2 cellular contexts compared by ENCODE assay signal in the genomic region with DNA sequence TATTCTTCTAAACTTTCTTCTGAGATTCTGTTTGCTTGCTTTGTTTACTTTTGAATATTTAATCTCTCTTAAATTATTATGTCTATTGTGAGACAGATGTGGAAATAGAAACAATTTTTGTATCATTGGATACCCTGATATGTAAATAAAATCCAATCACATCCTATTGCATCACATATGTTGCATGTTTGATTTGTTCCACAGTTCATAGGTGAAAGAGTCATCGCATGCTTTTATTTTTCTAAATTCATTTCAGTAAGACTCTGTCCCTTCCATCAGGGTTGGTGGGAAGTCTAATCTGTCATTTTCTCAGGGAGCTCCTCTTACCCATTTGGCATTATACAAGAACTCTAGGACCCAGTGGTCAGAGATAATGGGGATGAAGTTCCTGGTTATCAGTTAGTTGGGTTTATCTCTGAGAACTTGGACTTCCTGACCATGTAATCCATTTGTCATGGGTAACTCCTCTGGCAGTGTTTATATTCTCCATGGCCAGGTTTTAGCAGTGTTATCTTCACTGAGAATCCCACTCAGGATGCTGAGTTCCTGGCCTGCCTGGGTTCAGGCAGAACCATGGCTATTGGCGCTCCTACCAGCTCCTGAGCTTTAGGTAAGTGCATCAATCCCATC.
TF ChIP-seq lines count a peak whose summit lies in the region.

No MANE protein-coding gene starts in this region.

TF ChIP-seq in K562, 482 proteins besides CTCF, POLR2A, EP300 and RAD21 (continues in another document):
- no peak for TF ChIP-seq ELF2 (CRISPR knock-in tag; IDR thresholded peaks at IDR 0.05)
- no peak for TF ChIP-seq SMC3 (conservative IDR thresholded peaks at IDR 0.05; ENCODE audit: insufficient read depth, low read depth, low read length)
- TF ChIP-seq PURB (CRISPR knock-in tag; IDR thresholded peaks at IDR 0.05; ENCODE audit: low read depth) = no peak
- no peak for TF ChIP-seq ZC3H11A (IDR thresholded peaks at IDR 0.05; ENCODE audit: low read depth, low read length)
- TF ChIP-seq, protein P1, sequence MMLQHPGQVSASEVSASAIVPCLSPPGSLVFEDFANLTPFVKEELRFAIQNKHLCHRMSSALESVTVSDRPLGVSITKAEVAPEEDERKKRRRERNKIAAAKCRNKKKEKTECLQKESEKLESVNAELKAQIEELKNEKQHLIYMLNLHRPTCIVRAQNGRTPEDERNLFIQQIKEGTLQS (IDR thresholded peaks at IDR 0.05) = peak; percentile 66
- TF ChIP-seq, protein P1 (CRISPR knock-in tag; conservative IDR thresholded peaks at IDR 0.05) = no peak
- TF ChIP-seq NFE2 (IDR thresholded peaks at IDR 0.05; ENCODE audit: low read depth) = no peak
- TF ChIP-seq SOX6 (IDR thresholded peaks at IDR 0.05) = peak; percentile 22; the same call in 1 of the 2 replicates
- TF ChIP-seq HDAC3 (IDR thresholded peaks at IDR 0.05; ENCODE audit: borderline replicate concordance, partially characterized antibody) = no peak
- no peak for TF ChIP-seq ZKSCAN1 (IDR thresholded peaks at IDR 0.05; ENCODE audit: low read depth, low read length)
- no peak for TF ChIP-seq ZFPM2 (CRISPR knock-in tag; IDR thresholded peaks at IDR 0.05)
- no peak for TF ChIP-seq ZNF707 (CRISPR knock-in tag; conservative IDR thresholded peaks at IDR 0.05)
- TF ChIP-seq NCOR1 (IDR thresholded peaks at IDR 0.05) = peak; percentile 48; the same call in 1 of the 2 replicates
- TF ChIP-seq TBL1XR1 (IDR thresholded peaks at IDR 0.05; ENCODE audit: low read length in 2 of 2) = peak in 1 of 2 experiments; percentile 17; a peak in 1 of 4 replicates
- peak; percentile 32; the same call in 1 of the 2 replicates for TF ChIP-seq TOE1 (IDR thresholded peaks at IDR 0.05; ENCODE audit: borderline replicate concordance)
- TF ChIP-seq TOE1 (CRISPR knock-in tag; IDR thresholded peaks at IDR 0.05; ENCODE audit: borderline replicate concordance, low read depth) = no peak
- no peak for TF ChIP-seq GABPB1 (CRISPR knock-in tag; IDR thresholded peaks at IDR 0.05)
- TF ChIP-seq, protein P2, sequence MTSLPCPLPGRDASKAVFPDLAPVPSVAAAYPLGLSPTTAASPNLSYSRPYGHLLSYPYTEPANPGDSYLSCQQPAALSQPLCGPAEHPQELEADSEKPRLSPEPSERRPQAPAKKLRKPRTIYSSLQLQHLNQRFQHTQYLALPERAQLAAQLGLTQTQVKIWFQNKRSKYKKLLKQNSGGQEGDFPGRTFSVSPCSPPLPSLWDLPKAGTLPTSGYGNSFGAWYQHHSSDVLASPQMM (CRISPR knock-in tag; IDR thresholded peaks at IDR 0.05) = no peak
- no peak for TF ChIP-seq PML (IDR thresholded peaks at IDR 0.05; ENCODE audit: low read length)
- TF ChIP-seq NEUROD1 (IDR thresholded peaks at IDR 0.05; ENCODE audit: borderline replicate concordance, low read depth, low read length, partially characterized antibody) = no peak
- peak; percentile 37; the same call in 1 of the 2 replicates for TF ChIP-seq DPF2 (IDR thresholded peaks at IDR 0.05)
- no peak for TF ChIP-seq FOXM1 (IDR thresholded peaks at IDR 0.05; ENCODE audit: low read depth)
- no peak for TF ChIP-seq FOXM1 (CRISPR knock-in tag; IDR thresholded peaks at IDR 0.05; ENCODE audit: low read depth)
- TF ChIP-seq JUND (IDR thresholded peaks at IDR 0.05; ENCODE audit: borderline replicate concordance, low read depth, low read length) = 0 out of 2 replicates have a peak, but pooled peaks have one; percentile 5
- peak; percentile 19; the same call in 1 of the 3 replicates for TF ChIP-seq JUND (tag; IDR thresholded peaks at IDR 0.05; ENCODE audit: borderline replicate concordance, low read depth, low read length)
- TF ChIP-seq ZNF57 (CRISPR knock-in tag; IDR thresholded peaks at IDR 0.05) = no peak
- TF ChIP-seq, protein P3, sequence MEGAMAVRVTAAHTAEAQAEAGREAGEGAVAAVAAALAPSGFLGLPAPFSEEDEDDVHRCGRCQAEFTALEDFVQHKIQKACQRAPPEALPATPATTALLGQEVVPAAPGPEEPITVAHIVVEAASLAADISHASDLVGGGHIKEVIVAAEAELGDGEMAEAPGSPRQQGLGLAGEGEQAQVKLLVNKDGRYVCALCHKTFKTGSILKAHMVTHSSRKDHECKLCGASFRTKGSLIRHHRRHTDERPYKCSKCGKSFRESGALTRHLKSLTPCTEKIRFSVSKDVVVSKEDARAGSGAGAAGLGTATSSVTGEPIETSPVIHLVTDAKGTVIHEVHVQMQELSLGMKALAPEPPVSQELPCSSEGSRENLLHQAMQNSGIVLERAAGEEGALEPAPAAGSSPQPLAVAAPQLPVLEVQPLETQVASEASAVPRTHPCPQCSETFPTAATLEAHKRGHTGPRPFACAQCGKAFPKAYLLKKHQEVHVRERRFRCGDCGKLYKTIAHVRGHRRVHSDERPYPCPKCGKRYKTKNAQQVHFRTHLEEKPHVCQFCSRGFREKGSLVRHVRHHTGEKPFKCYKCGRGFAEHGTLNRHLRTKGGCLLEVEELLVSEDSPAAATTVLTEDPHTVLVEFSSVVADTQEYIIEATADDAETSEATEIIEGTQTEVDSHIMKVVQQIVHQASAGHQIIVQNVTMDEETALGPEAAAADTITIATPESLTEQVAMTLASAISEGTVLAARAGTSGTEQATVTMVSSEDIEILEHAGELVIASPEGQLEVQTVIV (CRISPR knock-in tag; IDR thresholded peaks at IDR 0.05; ENCODE audit: borderline replicate concordance) = no peak

TF ChIP-seq in SK-N-SH, 30 proteins besides CTCF, POLR2A, EP300 and RAD21:
- TF ChIP-seq, protein P4, sequence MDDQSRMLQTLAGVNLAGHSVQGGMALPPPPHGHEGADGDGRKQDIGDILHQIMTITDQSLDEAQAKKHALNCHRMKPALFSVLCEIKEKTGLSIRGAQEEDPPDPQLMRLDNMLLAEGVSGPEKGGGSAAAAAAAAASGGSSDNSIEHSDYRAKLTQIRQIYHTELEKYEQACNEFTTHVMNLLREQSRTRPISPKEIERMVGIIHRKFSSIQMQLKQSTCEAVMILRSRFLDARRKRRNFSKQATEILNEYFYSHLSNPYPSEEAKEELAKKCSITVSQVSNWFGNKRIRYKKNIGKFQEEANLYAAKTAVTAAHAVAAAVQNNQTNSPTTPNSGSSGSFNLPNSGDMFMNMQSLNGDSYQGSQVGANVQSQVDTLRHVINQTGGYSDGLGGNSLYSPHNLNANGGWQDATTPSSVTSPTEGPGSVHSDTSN (IDR thresholded peaks at IDR 0.05) = no peak
- no peak for TF ChIP-seq GATA2 (CRISPR knock-in tag; IDR thresholded peaks at IDR 0.05)
- no peak for TF ChIP-seq RFX5 (IDR thresholded peaks at IDR 0.05; ENCODE audit: low read length)
- TF ChIP-seq RCOR1 (IDR thresholded peaks at IDR 0.05; ENCODE audit: low read length) = no peak
- TF ChIP-seq CHD2 (IDR thresholded peaks at IDR 0.05; ENCODE audit: low read length, partially characterized antibody) = no peak
- TF ChIP-seq, protein P5, sequence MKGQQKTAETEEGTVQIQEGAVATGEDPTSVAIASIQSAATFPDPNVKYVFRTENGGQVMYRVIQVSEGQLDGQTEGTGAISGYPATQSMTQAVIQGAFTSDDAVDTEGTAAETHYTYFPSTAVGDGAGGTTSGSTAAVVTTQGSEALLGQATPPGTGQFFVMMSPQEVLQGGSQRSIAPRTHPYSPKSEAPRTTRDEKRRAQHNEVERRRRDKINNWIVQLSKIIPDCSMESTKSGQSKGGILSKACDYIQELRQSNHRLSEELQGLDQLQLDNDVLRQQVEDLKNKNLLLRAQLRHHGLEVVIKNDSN (IDR thresholded peaks at IDR 0.05; ENCODE audit: borderline replicate concordance, low read depth) = no peak
- TF ChIP-seq SMC3 (IDR thresholded peaks at IDR 0.05; ENCODE audit: low read depth, low read length) = no peak
- no peak for TF ChIP-seq MXI1 (IDR thresholded peaks at IDR 0.05; ENCODE audit: low read depth, low read length)
- TF ChIP-seq NFIC (IDR thresholded peaks at IDR 0.05; ENCODE audit: borderline replicate concordance) = no peak
- TF ChIP-seq ELF1 (IDR thresholded peaks at IDR 0.05) = no peak
